Comparison of ENCODE assay signal across 1 cellular context in genomic region chr11:35036642-35037041, GRCh38.
TF ChIP-seq lines count a peak whose summit lies in the region.

No MANE protein-coding gene starts in this region.

TF ChIP-seq in K562, 482 proteins besides CTCF, POLR2A, EP300 and RAD21 (continued from another document and continues in another):
- TF ChIP-seq, protein P1, sequence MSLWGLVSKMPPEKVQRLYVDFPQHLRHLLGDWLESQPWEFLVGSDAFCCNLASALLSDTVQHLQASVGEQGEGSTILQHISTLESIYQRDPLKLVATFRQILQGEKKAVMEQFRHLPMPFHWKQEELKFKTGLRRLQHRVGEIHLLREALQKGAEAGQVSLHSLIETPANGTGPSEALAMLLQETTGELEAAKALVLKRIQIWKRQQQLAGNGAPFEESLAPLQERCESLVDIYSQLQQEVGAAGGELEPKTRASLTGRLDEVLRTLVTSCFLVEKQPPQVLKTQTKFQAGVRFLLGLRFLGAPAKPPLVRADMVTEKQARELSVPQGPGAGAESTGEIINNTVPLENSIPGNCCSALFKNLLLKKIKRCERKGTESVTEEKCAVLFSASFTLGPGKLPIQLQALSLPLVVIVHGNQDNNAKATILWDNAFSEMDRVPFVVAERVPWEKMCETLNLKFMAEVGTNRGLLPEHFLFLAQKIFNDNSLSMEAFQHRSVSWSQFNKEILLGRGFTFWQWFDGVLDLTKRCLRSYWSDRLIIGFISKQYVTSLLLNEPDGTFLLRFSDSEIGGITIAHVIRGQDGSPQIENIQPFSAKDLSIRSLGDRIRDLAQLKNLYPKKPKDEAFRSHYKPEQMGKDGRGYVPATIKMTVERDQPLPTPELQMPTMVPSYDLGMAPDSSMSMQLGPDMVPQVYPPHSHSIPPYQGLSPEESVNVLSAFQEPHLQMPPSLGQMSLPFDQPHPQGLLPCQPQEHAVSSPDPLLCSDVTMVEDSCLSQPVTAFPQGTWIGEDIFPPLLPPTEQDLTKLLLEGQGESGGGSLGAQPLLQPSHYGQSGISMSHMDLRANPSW (CRISPR knock-in tag; IDR thresholded peaks at IDR 0.05) = no peak
- TF ChIP-seq ARID1B (IDR thresholded peaks at IDR 0.05) (peak; percentile 83), NR2C1 (IDR thresholded peaks at IDR 0.05) (no peak), NR2C1 (tag; IDR thresholded peaks at IDR 0.05) (peak; percentile 89), NFIC (IDR thresholded peaks at IDR 0.05) (peak; percentile 26; the same call in 1 of the 2 replicates), COPS2 (conservative IDR thresholded peaks at IDR 0.05) (no peak), JUNB (CRISPR knock-in tag; conservative IDR thresholded peaks at IDR 0.05) (no peak), NFRKB (IDR thresholded peaks at IDR 0.05; ENCODE audit: low read depth) (no peak), IRF1 (CRISPR knock-in tag; IDR thresholded peaks at IDR 0.05; ENCODE audit: borderline replicate concordance) (no peak), ZNF24 (IDR thresholded peaks at IDR 0.05) (no peak), MLLT1 (IDR thresholded peaks at IDR 0.05) (no peak), HNRNPH1 (optimal IDR thresholded peaks at IDR 0.05; ENCODE audit: low read depth, low read length) (no peak), BRD4 (IDR thresholded peaks at IDR 0.05) (no peak), ZFP30 (CRISPR knock-in tag; IDR thresholded peaks at IDR 0.05; ENCODE audit: borderline replicate concordance) (no peak), NR1H2 (CRISPR knock-in tag; IDR thresholded peaks at IDR 0.05) (no peak), SMAD3 (CRISPR knock-in tag; conservative IDR thresholded peaks at IDR 0.05) (no peak), SLC30A9 (CRISPR knock-in tag; IDR thresholded peaks at IDR 0.05) (no peak), CBX8 (IDR thresholded peaks at IDR 0.05; ENCODE audit: borderline replicate concordance, extremely low read depth, low read depth, low read length, poor library complexity, severe bottlenecking) (no peak), ILK (tag; IDR thresholded peaks at IDR 0.05; ENCODE audit: borderline replicate concordance, low read depth) (no peak; the same call in 1 of the 2 replicates), ZNF232 (CRISPR knock-in tag; IDR thresholded peaks at IDR 0.05) (no peak), ESRRB (CRISPR knock-in tag; IDR thresholded peaks at IDR 0.05; ENCODE audit: borderline replicate concordance) (no peak), PRPF4 (IDR thresholded peaks at IDR 0.05; ENCODE audit: insufficient read depth, low read depth, low read length, poor library complexity, severe bottlenecking) (no peak), STAT5A (IDR thresholded peaks at IDR 0.05; ENCODE audit: borderline replicate concordance, low read length) (peak; percentile 49; the same call in 1 of the 2 replicates), CBX5 (IDR thresholded peaks at IDR 0.05; ENCODE audit: borderline replicate concordance, low read depth) (no peak), ZNF57 (CRISPR knock-in tag; IDR thresholded peaks at IDR 0.05) (no peak), ZC3H8 (IDR thresholded peaks at IDR 0.05) (no peak), ZNF507 (tag; conservative IDR thresholded peaks at IDR 0.05) (no peak), RBM15 (IDR thresholded peaks at IDR 0.05; ENCODE audit: insufficient read depth, low read length) (no peak), POLR3G (IDR thresholded peaks at IDR 0.05; ENCODE audit: extremely low read depth, insufficient read length, insufficient replicate concordance) (no peak), POLR2G (IDR thresholded peaks at IDR 0.05; ENCODE audit: low read depth, low read length) (no peak), ZKSCAN8 (CRISPR knock-in tag; IDR thresholded peaks at IDR 0.05) (no peak), FOXK2 (conservative IDR thresholded peaks at IDR 0.05 in 1 of 2, IDR thresholded peaks at IDR 0.05 in 1 of 2; ENCODE audit: low read depth in 2 of 2) (no peak), KAT8 (IDR thresholded peaks at IDR 0.05; ENCODE audit: low read depth) (no peak), NR2F6 (CRISPR knock-in tag; IDR thresholded peaks at IDR 0.05) (no peak), CBFA2T2 (conservative IDR thresholded peaks at IDR 0.05) (peak; percentile 77), POLR2B (IDR thresholded peaks at IDR 0.05; ENCODE audit: low read depth, partially characterized antibody) (no peak), HEY1 (CRISPR knock-in tag; IDR thresholded peaks at IDR 0.05; ENCODE audit: borderline replicate concordance) (no peak), PCBP1 (IDR thresholded peaks at IDR 0.05; ENCODE audit: low read depth, low read length, poor library complexity, severe bottlenecking) (no peak), HCFC1 (IDR thresholded peaks at IDR 0.05; ENCODE audit: low read depth, low read length) (no peak), NFE2L1 (tag; IDR thresholded peaks at IDR 0.05; ENCODE audit: borderline replicate concordance, low read depth) (no peak), ZEB2 (IDR thresholded peaks at IDR 0.05) (no peak), ZNF282 (CRISPR knock-in tag; IDR thresholded peaks at IDR 0.05) (no peak), TSC22D4 (tag; IDR thresholded peaks at IDR 0.05) (no peak), NKRF (IDR thresholded peaks at IDR 0.05; ENCODE audit: borderline replicate concordance) (no peak), POLR2AphosphoS5 (IDR thresholded peaks at IDR 0.05; ENCODE audit: control insufficient read depth, insufficient read depth, low read depth, low read length) (peak; percentile 27; the same call in 1 of the 2 replicates), ETV1 (tag; conservative IDR thresholded peaks at IDR 0.05; ENCODE audit: low read depth) (0 out of 2 replicates have a peak, but pooled peaks have one; percentile 25), PREB (CRISPR knock-in tag; IDR thresholded peaks at IDR 0.05) (no peak), U2AF2 (optimal IDR thresholded peaks at IDR 0.05; ENCODE audit: low read depth, low read length) (no peak), ZNF134 (CRISPR knock-in tag; conservative IDR thresholded peaks at IDR 0.05) (no peak), ZNF764 (CRISPR knock-in tag; IDR thresholded peaks at IDR 0.05; ENCODE audit: low read depth) (no peak), CAMTA2 (CRISPR knock-in tag; conservative IDR thresholded peaks at IDR 0.05) (no peak)
- TF ChIP-seq, protein P2, sequence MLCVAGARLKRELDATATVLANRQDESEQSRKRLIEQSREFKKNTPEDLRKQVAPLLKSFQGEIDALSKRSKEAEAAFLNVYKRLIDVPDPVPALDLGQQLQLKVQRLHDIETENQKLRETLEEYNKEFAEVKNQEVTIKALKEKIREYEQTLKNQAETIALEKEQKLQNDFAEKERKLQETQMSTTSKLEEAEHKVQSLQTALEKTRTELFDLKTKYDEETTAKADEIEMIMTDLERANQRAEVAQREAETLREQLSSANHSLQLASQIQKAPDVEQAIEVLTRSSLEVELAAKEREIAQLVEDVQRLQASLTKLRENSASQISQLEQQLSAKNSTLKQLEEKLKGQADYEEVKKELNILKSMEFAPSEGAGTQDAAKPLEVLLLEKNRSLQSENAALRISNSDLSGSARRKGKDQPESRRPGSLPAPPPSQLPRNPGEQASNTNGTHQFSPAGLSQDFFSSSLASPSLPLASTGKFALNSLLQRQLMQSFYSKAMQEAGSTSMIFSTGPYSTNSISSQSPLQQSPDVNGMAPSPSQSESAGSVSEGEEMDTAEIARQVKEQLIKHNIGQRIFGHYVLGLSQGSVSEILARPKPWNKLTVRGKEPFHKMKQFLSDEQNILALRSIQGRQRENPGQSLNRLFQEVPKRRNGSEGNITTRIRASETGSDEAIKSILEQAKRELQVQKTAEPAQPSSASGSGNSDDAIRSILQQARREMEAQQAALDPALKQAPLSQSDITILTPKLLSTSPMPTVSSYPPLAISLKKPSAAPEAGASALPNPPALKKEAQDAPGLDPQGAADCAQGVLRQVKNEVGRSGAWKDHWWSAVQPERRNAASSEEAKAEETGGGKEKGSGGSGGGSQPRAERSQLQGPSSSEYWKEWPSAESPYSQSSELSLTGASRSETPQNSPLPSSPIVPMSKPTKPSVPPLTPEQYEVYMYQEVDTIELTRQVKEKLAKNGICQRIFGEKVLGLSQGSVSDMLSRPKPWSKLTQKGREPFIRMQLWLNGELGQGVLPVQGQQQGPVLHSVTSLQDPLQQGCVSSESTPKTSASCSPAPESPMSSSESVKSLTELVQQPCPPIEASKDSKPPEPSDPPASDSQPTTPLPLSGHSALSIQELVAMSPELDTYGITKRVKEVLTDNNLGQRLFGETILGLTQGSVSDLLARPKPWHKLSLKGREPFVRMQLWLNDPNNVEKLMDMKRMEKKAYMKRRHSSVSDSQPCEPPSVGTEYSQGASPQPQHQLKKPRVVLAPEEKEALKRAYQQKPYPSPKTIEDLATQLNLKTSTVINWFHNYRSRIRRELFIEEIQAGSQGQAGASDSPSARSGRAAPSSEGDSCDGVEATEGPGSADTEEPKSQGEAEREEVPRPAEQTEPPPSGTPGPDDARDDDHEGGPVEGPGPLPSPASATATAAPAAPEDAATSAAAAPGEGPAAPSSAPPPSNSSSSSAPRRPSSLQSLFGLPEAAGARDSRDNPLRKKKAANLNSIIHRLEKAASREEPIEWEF (CRISPR knock-in tag; IDR thresholded peaks at IDR 0.05) = no peak
- TF ChIP-seq, protein P3, sequence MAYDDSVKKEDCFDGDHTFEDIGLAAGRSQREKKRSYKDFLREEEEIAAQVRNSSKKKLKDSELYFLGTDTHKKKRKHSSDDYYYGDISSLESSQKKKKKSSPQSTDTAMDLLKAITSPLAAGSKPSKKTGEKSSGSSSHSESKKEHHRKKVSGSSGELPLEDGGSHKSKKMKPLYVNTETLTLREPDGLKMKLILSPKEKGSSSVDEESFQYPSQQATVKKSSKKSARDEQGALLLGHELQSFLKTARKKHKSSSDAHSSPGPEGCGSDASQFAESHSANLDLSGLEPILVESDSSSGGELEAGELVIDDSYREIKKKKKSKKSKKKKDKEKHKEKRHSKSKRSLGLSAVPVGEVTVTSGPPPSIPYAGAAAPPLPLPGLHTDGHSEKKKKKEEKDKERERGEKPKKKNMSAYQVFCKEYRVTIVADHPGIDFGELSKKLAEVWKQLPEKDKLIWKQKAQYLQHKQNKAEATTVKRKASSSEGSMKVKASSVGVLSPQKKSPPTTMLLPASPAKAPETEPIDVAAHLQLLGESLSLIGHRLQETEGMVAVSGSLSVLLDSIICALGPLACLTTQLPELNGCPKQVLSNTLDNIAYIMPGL (CRISPR knock-in tag; IDR thresholded peaks at IDR 0.05) = no peak
